Comparison of ENCODE assay signal across 15 cellular contexts in genomic region chr1:40755052-40755451, GRCh38. TPM values are rescaled to one million over a fixed set of nuclear protein-coding genes. Genes with fewer than 3 reads are reported as not detected.
DNase-seq lines count a peak whose midpoint lies in the region; ATAC-seq and TF ChIP-seq lines count a peak whose summit lies in the region.
"Had no signal": no experiment of that assay in that cellular context is flagged by ENCODE, and none has a peak within 500 bp of the region (broad histone marks: within the 10 kb centered on the region; RNA-seq: fewer than 3 reads in every experiment).

No MANE protein-coding gene starts in this region.

- no peak overlapping the region for H3K4me2 ChIP-seq in H9 (ENCODE audit: insufficient read depth, insufficient read length, low read length)

- no peak overlapping the region for H3K9ac ChIP-seq in H9 (ENCODE audit: extremely low read depth, insufficient read length, low read length)

- H3K4ac ChIP-seq in H9 (ENCODE audit: low read depth, low read length): no peak overlapping the region

- H3T11ph ChIP-seq in H9 (ENCODE audit: low read length): no peak overlapping the region

- no peak overlapping the region for H3K56ac ChIP-seq in H9 (ENCODE audit: insufficient read length, low read depth, low read length)

- intact Hi-C loops in adrenal gland (cut with DNase I): no loop called here

- H3K27me3 ChIP-seq in H9 (ENCODE audit: insufficient read depth, low read length) (no peaks in the 10 kb centered on the region), adrenal gland (no peaks in the 10 kb centered on the region), gastroesophageal sphincter (no peaks in the 10 kb centered on the region)

- no peak overlapping the region for H2BK5ac ChIP-seq in H9 (ENCODE audit: insufficient read length, low read length)

- no peak for TF ChIP-seq POLR2A in adrenal gland (IDR thresholded peaks at IDR 0.05)
- TF ChIP-seq POLR2A in gastroesophageal sphincter (IDR thresholded peaks at IDR 0.05): no peak

- no peak overlapping the region for H3K18ac ChIP-seq in H9 (ENCODE audit: insufficient read length, low read depth, low read length)

- ATAC-seq in gastroesophageal sphincter (peak; percentile 47), GM21723 (IDR thresholded peaks at IDR 0.05; ENCODE audit: unreplicated experiment) (no peak)

- H3K4me3 ChIP-seq in adrenal gland (no peak overlapping the region), gastroesophageal sphincter (no peak overlapping the region)
- H3K4me3 ChIP-seq: lower lobe of right lung had no signal

- no peaks in the 10 kb centered on the region for H3K79me1 ChIP-seq in H9 (ENCODE audit: insufficient read depth, low read depth, low read length, poor library complexity, severe bottlenecking)

- H3K36me3 ChIP-seq in adrenal gland (replicated peaks in 1 of 2) (peaks cover 0 to 74% of the 10 kb centered on the region in 2 donors), gastroesophageal sphincter (peaks cover 0 to 80% of the 10 kb centered on the region in 2 donors)

- H2AFZ ChIP-seq in H9 (ENCODE audit: low read length): no peak overlapping the region

- H2AK5ac ChIP-seq in H9 (ENCODE audit: insufficient read length, low read length): no peak overlapping the region

- no peak overlapping the region for H4K8ac ChIP-seq in H9 (replicated peaks; ENCODE audit: insufficient read length, low read depth, low read length)

- H3K27ac ChIP-seq in H9 (ENCODE audit: insufficient read length, low read depth, low read length) (no peak overlapping the region), adrenal gland (peak overlapping the region in 2 of 5 donors; percentile 9 to 16), gastroesophageal sphincter (peak overlapping the region; percentile 64 to 87 (median 81))

- no peak overlapping the region for H3K4me3 Mint-ChIP-seq in H9

- H3K9me3 ChIP-seq in H9 (ENCODE audit: control insufficient read depth, low read depth, low read length): no peaks in the 10 kb centered on the region
- no peaks in the 10 kb centered on the region for H3K9me3 ChIP-seq in adrenal gland (replicated peaks in 1 of 3)
- no peaks in the 10 kb centered on the region for H3K9me3 ChIP-seq in gastroesophageal sphincter
- H3K9me3 ChIP-seq: lower lobe of right lung had no signal

- H3K14ac ChIP-seq in H9 (ENCODE audit: insufficient read depth, low read length): no peak overlapping the region

- H2BK12ac ChIP-seq in H9 (ENCODE audit: insufficient read length, low read depth, low read length): no peak overlapping the region

- no peaks in the 10 kb centered on the region for H4K20me1 ChIP-seq in H9 (ENCODE audit: control insufficient read depth, insufficient read depth, insufficient read length)

- 0 out of 4 replicates have a peak, but pooled peaks cover 0 to 2% of the 10 kb centered on the region in 2 experiments for H3K4me1 Mint-ChIP-seq in H9

- no peaks in the 10 kb centered on the region for H3K79me2 ChIP-seq in H9 (ENCODE audit: insufficient read depth, low read length)

- no CpG with 5 or more reads among the region's 3 CpGs for WGBS in H9 (ENCODE audit: extremely low coverage, insufficient read length, low lambda C conversion rate)
- WGBS in adrenal gland, 4 donors: 60 to 65% (median 61%) methylated on average over 3 of the region's 3 CpGs
- WGBS in gastroesophageal sphincter (ENCODE audit: low coverage in 1 of 2), 2 donors: 33% methylated on average over 2 of the region's 3 CpGs; no CpG with 5 or more reads in 1 of the 2 donors

- no peaks in the 10 kb centered on the region for H3K4me1 ChIP-seq in H9 (ENCODE audit: insufficient read depth, low read length)
- no peaks in the 10 kb centered on the region for H3K4me1 ChIP-seq in adrenal gland (replicated peaks in 1 of 2)
- H3K4me1 ChIP-seq in gastroesophageal sphincter: peaks cover 7 to 55% (median 14%) of the 10 kb centered on the region in 3 donors
- H3K4me1 ChIP-seq: lower lobe of right lung had no signal

- H3K27ac Mint-ChIP-seq in H9: peak overlapping the region in 2 of 3 experiments; percentile 0 to 32; a peak in 2 of 7 replicates

- H3K23me2 ChIP-seq in H9 (ENCODE audit: insufficient read length, low read depth, low read length, poor library complexity, severe bottlenecking): no peaks in the 10 kb centered on the region

- H4K5ac ChIP-seq in H9 (ENCODE audit: insufficient read length, low read depth, low read length): no peak overlapping the region

- H3K23ac ChIP-seq in H9 (ENCODE audit: insufficient read length, low read depth, low read length): no peak overlapping the region

- H3K9me3 Mint-ChIP-seq in H9: no peaks in the 10 kb centered on the region

- no peak overlapping the region for H2BK120ac ChIP-seq in H9 (ENCODE audit: low read depth, low read length, poor library complexity, severe bottlenecking)

- DNase-seq in H9 (no peak), adrenal gland (peak in 6 of 7 donors; percentile 47 to 86 (median 72)), myocyte (ENCODE audit: low read depth) (peak; percentile 28), mesenteric fat pad (ENCODE audit: low spot score) (no peak), RPMI8226 (no peak), occipital lobe (lab: John Stamatoyannopoulos, UW) (no peak)
- DNase-seq: activated CD8-positive, alpha-beta memory T cell treated with anti-CD3 and anti-CD28 coated beads for 24 hours; activated gamma-delta T cell; Calu3; GDM1; lower lobe of right lung; NCI-H2107; SHP77 had no signal

- TF ChIP-seq CTCF in H9 (conservative IDR thresholded peaks at IDR 0.05) (no peak), adrenal gland (IDR thresholded peaks at IDR 0.05) (peak in 1 of 6 experiments; percentile 23), gastroesophageal sphincter (IDR thresholded peaks at IDR 0.05) (no peak)

- no peaks in the 10 kb centered on the region for H3K27me3 Mint-ChIP-seq in H9 (ENCODE audit: low read depth)

- no peak for TF ChIP-seq EP300 in gastroesophageal sphincter (IDR thresholded peaks at IDR 0.05)

- H2BK20ac ChIP-seq in H9 (ENCODE audit: low read depth, low read length, poor library complexity, severe bottlenecking): no peak overlapping the region

- no peak overlapping the region for H2BK15ac ChIP-seq in H9 (ENCODE audit: low read depth, low read length)

- no peak overlapping the region for H4K91ac ChIP-seq in H9 (ENCODE audit: insufficient read length, low read depth, low read length)

- H3K36me3 Mint-ChIP-seq in H9 (ENCODE audit: insufficient read depth in 1 of 3, low read depth in 3 of 3): peaks cover 29 to 90% (median 83%) of the 10 kb centered on the region in 3 experiments; a peak in 6 of 7 replicates

RNA-seq across cellular contexts. Expression of gene KCNQ4, which starts 28.5 kb away (rescaled TPM):
- total RNA-seq in H9 (2021) (1.4 TPM in 2 replicates), adrenal gland (under 1 TPM in 6 of 8 donors, not detected in 2; 0.24 to 0.42 (median 0.29) TPM), gastroesophageal sphincter (10 to 100 TPM in 3 of 4 donors, 1 to 10 TPM in 1; 6.1 to 25.5 (median 10.2) TPM), myocyte (79.4 and 152 TPM in 2 replicates), mesenteric fat pad (1.4 TPM), occipital lobe (1.7 TPM)
- 1 to 10 TPM in 1 of 3 donors, under 1 TPM in 2; 0.16 to 1.0 (median 0.61) TPM for polyA plus RNA-seq in adrenal gland
- 21.5 TPM for polyA plus RNA-seq in myocyte (2012)

Comparison
In these comparisons a context has a peak if more than half of its experiments do, and no peak if none do; other contexts are left out.
1. DNase-seq: peak in adrenal gland (6 of 7) and myocyte (single experiment); none in H9 (single experiment), mesenteric fat pad (single experiment), RPMI8226 (single experiment) and occipital lobe (single experiment).